In genomic region chr1:114756009-114756892, GRCh38 we compare ENCODE assay signal across 8 cellular contexts. TPM values are rescaled to one million over a fixed set of nuclear protein-coding genes. Genes with fewer than 3 reads are reported as not detected.
DNase-seq lines count a peak whose midpoint lies in the region; ATAC-seq, FAIRE-seq and TF ChIP-seq lines count a peak whose summit lies in the region.

No MANE protein-coding gene starts in this region.

- H2BK12ac ChIP-seq in H1 (ENCODE audit: low read depth, low read length), result no peak overlapping the region; the same call in 1 of the 2 replicates

- H3K79me2 ChIP-seq in MM.1S (ENCODE audit: low read length) (peaks cover 63% of the 10 kb centered on the region), H1 (ENCODE audit: control insufficient read depth in 1 of 2, insufficient read depth in 2 of 2, low read length in 2 of 2) (peaks cover 56 to 60% of the 10 kb centered on the region in 2 experiments)

- H2BK5ac ChIP-seq in H1 (ENCODE audit: low read depth, low read length), result peak overlapping the region; percentile 95; the same call in 1 of the 2 replicates

- no peak for TF ChIP-seq EP300 in H1 (IDR thresholded peaks at IDR 0.05; ENCODE audit: borderline replicate concordance in 1 of 2, low read depth in 2 of 2, low read length in 2 of 2)

- H2BK15ac ChIP-seq in H1 (ENCODE audit: low read length), result no peak overlapping the region

- no peaks in the 10 kb centered on the region for H3K9me2 ChIP-seq in MM.1S (replicated peaks; ENCODE audit: insufficient read depth, low read length)

- no peaks in the 10 kb centered on the region; the same call in 1 of the 2 replicates for H3K79me1 ChIP-seq in H1 (ENCODE audit: low read depth, low read length)

- H4K5ac ChIP-seq in H1 (ENCODE audit: insufficient read length, low read depth, low read length), result no peak overlapping the region

- no peak for FAIRE-seq in H1 (lab: Jason Lieb, UNC)

- H3K56ac ChIP-seq in H1 (replicated peaks; ENCODE audit: insufficient read length, low read depth, low read length), result peak overlapping the region; percentile 36

- POLR2A ChIA-PET in GM10248 (lab: Yijun Ruan, JAX) (no interaction called here), H1 (lab: Charles Lee; ENCODE audit: partially characterized antibody) (interaction anchor here (0.6 to 6.0 kb wide), 23 partner anchors 8 to 607 kb away, joined by 3 to 68 read pairs (median 5); partner anchors contain the start of genes NRAS and SIKE1)

- no peak overlapping the region for H3K14ac ChIP-seq in H1 (ENCODE audit: insufficient read length)

- H3K9me3 ChIP-seq in MM.1S (replicated peaks; ENCODE audit: insufficient read depth, low read length) (no peaks in the 10 kb centered on the region), H1 (ENCODE audit: insufficient read depth in 2 of 2, low read depth in 1 of 2, low read length in 1 of 2) (no peaks in the 10 kb centered on the region), neuron (ENCODE audit: low read length) (no peaks in the 10 kb centered on the region)

- no peaks in the 10 kb centered on the region for H3K36me3 ChIP-seq in MM.1S (replicated peaks; ENCODE audit: insufficient read depth, low read length)
- peaks cover 0 to 12% (median 2%) of the 10 kb centered on the region in 4 experiments; a peak in 2 of 8 replicates for H3K36me3 ChIP-seq in H1 (ENCODE audit: control insufficient read depth in 2 of 4, insufficient read depth in 4 of 4, low read length in 3 of 4)
- H3K36me3 ChIP-seq in neuron (ENCODE audit: insufficient read depth, low read length), result peaks cover 14% of the 10 kb centered on the region

- no peak overlapping the region for H4K8ac ChIP-seq in H1 (ENCODE audit: extremely low read depth, insufficient read depth, low read length)

- no peak overlapping the region for H2BK20ac ChIP-seq in H1 (ENCODE audit: low read length)

- no peaks in the 10 kb centered on the region for H3K27me3 ChIP-seq in MM.1S (replicated peaks; ENCODE audit: insufficient read depth, low read length)
- no peaks in the 10 kb centered on the region for H3K27me3 ChIP-seq in H1 (replicated peaks in 1 of 4; ENCODE audit: control insufficient read depth in 3 of 4, extremely low read depth in 1 of 4, insufficient read depth in 3 of 4, low read length in 3 of 4)
- H3K27me3 ChIP-seq in neuron (ENCODE audit: insufficient read depth, low read length), result no peaks in the 10 kb centered on the region

- peak overlapping the region; percentile 82 for H3K4me2 ChIP-seq in MM.1S (ENCODE audit: low read depth, low read length)
- peak overlapping the region; percentile 62 to 75 for H3K4me2 ChIP-seq in H1 (ENCODE audit: insufficient read depth in 1 of 2, low read depth in 2 of 2, low read length in 2 of 2)

- no peaks in the 10 kb centered on the region for H3K23me2 ChIP-seq in H1 (ENCODE audit: low read depth, low read length)

- TF ChIP-seq POLR2A in H1 (IDR thresholded peaks at IDR 0.05; ENCODE audit: control extremely low read depth in 1 of 2, low read depth in 2 of 2, low read length in 2 of 2), result no peak

- H4K91ac ChIP-seq in H1 (replicated peaks; ENCODE audit: insufficient read length, low read length), result no peak overlapping the region

- peak overlapping the region; percentile 99 for H3K4me3 ChIP-seq in MM.1S (ENCODE audit: low read length)
- H3K4me3 ChIP-seq in H1 (ENCODE audit: extremely low read depth in 1 of 4, insufficient read depth in 2 of 4, low read depth in 3 of 4, low read length in 4 of 4), result peak overlapping the region; percentile 87 to 100 (median 98)
- H3K4me3 ChIP-seq in neuron (ENCODE audit: low read length), result peak overlapping the region; percentile 80

- no peak overlapping the region for H3K4ac ChIP-seq in H1 (replicated peaks; ENCODE audit: insufficient read length, low read depth, low read length)

- TF ChIP-seq CTCF in GM10248 (IDR thresholded peaks at IDR 0.05; ENCODE audit: control extremely low read depth, extremely low read depth, low read depth, missing control alignments), result no peak
- TF ChIP-seq CTCF in MM.1S (IDR thresholded peaks at IDR 0.05; ENCODE audit: low read length), result no peak
- no peak for TF ChIP-seq CTCF in H1 (IDR thresholded peaks at IDR 0.05; ENCODE audit: control extremely low read depth in 1 of 3, insufficient read depth in 1 of 3, low read depth in 1 of 3, low read length in 3 of 3)

- H2BK120ac ChIP-seq in H1 (replicated peaks; ENCODE audit: low read depth, low read length), result no peak overlapping the region

- H4K20me1 ChIP-seq in MM.1S (ENCODE audit: insufficient read depth, low read length), result peaks cover 33% of the 10 kb centered on the region
- peaks cover 23 to 26% of the 10 kb centered on the region in 2 experiments for H4K20me1 ChIP-seq in H1 (replicated peaks in 1 of 2; ENCODE audit: control insufficient read depth in 1 of 2, insufficient read depth in 2 of 2, low read length in 2 of 2)

- no peak overlapping the region for H2AK5ac ChIP-seq in H1 (ENCODE audit: low read depth, low read length)

- no peak overlapping the region for H3K23ac ChIP-seq in H1 (ENCODE audit: insufficient read length)

- peaks cover 19% of the 10 kb centered on the region for H3F3A ChIP-seq in MM.1S (ENCODE audit: insufficient read depth, low read length)

- H2AFZ ChIP-seq in MM.1S (ENCODE audit: low read length) (no peak overlapping the region), H1 (ENCODE audit: low read length) (no peak overlapping the region), neuron (ENCODE audit: low read depth, low read length) (no peak overlapping the region)

- ATAC-seq in GM21576 (IDR thresholded peaks at IDR 0.05; ENCODE audit: unreplicated experiment) (peak; percentile 45), HG03159 (IDR thresholded peaks at IDR 0.05; ENCODE audit: unreplicated experiment) (no peak)

- no peak overlapping the region for H3K18ac ChIP-seq in H1 (ENCODE audit: extremely low read depth, low read length)

- peak overlapping the region; percentile 99 for H3K9ac ChIP-seq in MM.1S (ENCODE audit: low read length)
- peak overlapping the region; percentile 83 to 100 (median 100) for H3K9ac ChIP-seq in H1 (replicated peaks in 1 of 4; ENCODE audit: extremely low read depth in 1 of 4, low read depth in 3 of 4, low read length in 3 of 4)

- peak; percentile 61 for DNase-seq in GM10248 (ENCODE audit: extremely low spot score)
- DNase-seq in MM.1S, result peak; percentile 79
- DNase-seq in H1 (ENCODE audit: low read depth in 1 of 2, low spot score in 2 of 2), result no peak
- no peak for DNase-seq in NCI-H748 treated with DMSO at 0.1 percent for 48 hours (lab: John Stamatoyannopoulos, UW)
- no peak for DNase-seq in epidermal melanocyte (ENCODE audit: insufficient read length, low spot score)

- CTCF ChIA-PET in GM10248 (lab: Yijun Ruan, JAX), result interaction anchor here (0.9 to 1.4 kb wide), 4 partner anchors 9 to 411 kb away, joined by 3 read pairs; no protein-coding TSS in a partner anchor
- CTCF ChIA-PET in H1 (lab: Charles Lee; ENCODE audit: partially characterized antibody), result interaction anchor here (0.6 to 1.9 kb wide), 3 partner anchors 8 to 321 kb away, joined by 3 to 5 read pairs (median 4); no protein-coding TSS in a partner anchor

- TF ChIP-seq RAD21 in H1 (IDR thresholded peaks at IDR 0.05 in 1 of 2, conservative IDR thresholded peaks at IDR 0.05 in 1 of 2; ENCODE audit: low read depth in 2 of 2, low read length in 2 of 2), result no peak

- H3K27ac ChIP-seq in MM.1S (ENCODE audit: low read length) (peak overlapping the region; percentile 92), H1 (ENCODE audit: low read depth, low read length) (peak overlapping the region; percentile 100)

- WGBS in H1 (ENCODE audit: extremely low coverage in 1 of 2, insufficient coverage in 1 of 2, insufficient read length in 1 of 2, insufficient replicate concordance in 2 of 2, low coverage in 1 of 2, low lambda C conversion rate in 2 of 2, missing lambda C conversion rate in 1 of 2), 2 experiments, result 46% methylated on average over 14 of the region's 14 CpGs; no CpG with 5 or more reads in 1 of the 2 experiments

- H3K4me1 ChIP-seq in MM.1S (ENCODE audit: low read length), result peaks cover 30% of the 10 kb centered on the region; the same call in 1 of the 2 replicates
- peaks cover 0 to 16% (median 3%) of the 10 kb centered on the region in 4 experiments; a peak in 2 of 7 replicates for H3K4me1 ChIP-seq in H1 (replicated peaks in 1 of 4; ENCODE audit: control insufficient read depth in 3 of 4, insufficient read depth in 4 of 4, low read length in 3 of 4)
- H3K4me1 ChIP-seq in neuron (ENCODE audit: insufficient read depth, low read length), result peaks cover 19% of the 10 kb centered on the region

TF ChIP-seq in H1, 55 proteins besides CTCF, POLR2A, EP300 and RAD21 (continues in another document):
- TF ChIP-seq GTF2F1 (IDR thresholded peaks at IDR 0.05; ENCODE audit: borderline replicate concordance, low read depth, low read length), result no peak

RNA-seq across cellular contexts. Expression of gene CSDE1, which starts 1.5 kb away (rescaled TPM):
- 635 and 641 TPM in 2 replicates for total RNA-seq in H1 (2021; fragmentation: NEBNext Ultra II Directional; extraction: Animal tissue kit (Norgen Biotek cat#: 25700))
- polyA plus RNA-seq in H1 (2011; rRNA removed), result 96.7 and 149 TPM in 2 replicates
- 223 TPM for polyA plus RNA-seq in H1 (2011; cell fraction: cytosol; rRNA removed)
- 190 TPM for polyA plus RNA-seq in H1 (2011; cell fraction: nucleus; rRNA removed)
- polyA plus RNA-seq in H1 (2012, experiment 1 of 2), result 373 to 760 TPM (median 391 TPM) in 4 replicates
- 23.0 TPM for polyA plus RNA-seq in H1 (2012, experiment 2 of 2)
- 432 TPM for polyA plus RNA-seq in H1 (2013, experiment 1 of 2)
- polyA plus RNA-seq in H1 (2013, experiment 2 of 2), result 434 TPM
- 508 and 810 TPM in 2 replicates for polyA minus RNA-seq in H1 (2011; rRNA and poly(A)+ RNA removed)
- 205 TPM for polyA minus RNA-seq in H1 (2011; cell fraction: cytosol; rRNA and poly(A)+ RNA removed)
- 407 TPM for polyA minus RNA-seq in H1 (2011; cell fraction: nucleus; rRNA and poly(A)+ RNA removed)

RNA-seq across cellular contexts. Expression of gene SIKE1, which starts 24.2 kb away (rescaled TPM):
- 73.2 and 79.9 TPM in 2 replicates for total RNA-seq in H1 (2021; fragmentation: NEBNext Ultra II Directional; extraction: Animal tissue kit (Norgen Biotek cat#: 25700))
- 20.5 and 30.3 TPM in 2 replicates for polyA plus RNA-seq in H1 (2011; rRNA removed)
- polyA plus RNA-seq in H1 (2011; cell fraction: cytosol; rRNA removed), result 33.0 TPM
- 73.4 TPM for polyA plus RNA-seq in H1 (2011; cell fraction: nucleus; rRNA removed)
- polyA plus RNA-seq in H1 (2012, experiment 1 of 2), result 46.4 to 72.4 TPM (median 51.0 TPM) in 4 replicates
- 12.7 TPM for polyA plus RNA-seq in H1 (2012, experiment 2 of 2)
- 43.9 TPM for polyA plus RNA-seq in H1 (2013, experiment 1 of 2)
- polyA plus RNA-seq in H1 (2013, experiment 2 of 2), result 38.8 TPM
- 44.2 and 88.0 TPM in 2 replicates for polyA minus RNA-seq in H1 (2011; rRNA and poly(A)+ RNA removed)
- polyA minus RNA-seq in H1 (2011; cell fraction: cytosol; rRNA and poly(A)+ RNA removed), result 26.1 TPM
- polyA minus RNA-seq in H1 (2011; cell fraction: nucleus; rRNA and poly(A)+ RNA removed), result 99.6 TPM

RNA-seq across cellular contexts. Expression of gene NRAS, which starts 39.7 kb away (rescaled TPM):
- total RNA-seq in H1 (2021; fragmentation: NEBNext Ultra II Directional; extraction: Animal tissue kit (Norgen Biotek cat#: 25700)), result 63.2 and 65.1 TPM in 2 replicates
- polyA plus RNA-seq in H1 (2011; rRNA removed), result 13.8 and 24.5 TPM in 2 replicates
- 27.9 TPM for polyA plus RNA-seq in H1 (2011; cell fraction: cytosol; rRNA removed)
- 10.1 TPM for polyA plus RNA-seq in H1 (2011; cell fraction: nucleus; rRNA removed)
- polyA plus RNA-seq in H1 (2012, experiment 1 of 2), result 22.0 to 38.8 TPM (median 26.4 TPM) in 4 replicates
- 4.6 TPM for polyA plus RNA-seq in H1 (2012, experiment 2 of 2)
- 49.8 TPM for polyA plus RNA-seq in H1 (2013, experiment 1 of 2)
- polyA plus RNA-seq in H1 (2013, experiment 2 of 2), result 49.3 TPM
- polyA minus RNA-seq in H1 (2011; rRNA and poly(A)+ RNA removed), result 56.0 and 80.7 TPM in 2 replicates
- 28.6 TPM for polyA minus RNA-seq in H1 (2011; cell fraction: cytosol; rRNA and poly(A)+ RNA removed)
- 40.2 TPM for polyA minus RNA-seq in H1 (2011; cell fraction: nucleus; rRNA and poly(A)+ RNA removed)

Comparison
In these comparisons a context has a peak if more than half of its experiments do, and no peak if none do; other contexts are left out.
1. DNase-seq: peak in GM10248 (single experiment) and MM.1S (single experiment); none in H1 (0 of 2), NCI-H748 treated with DMSO at 0.1 percent for 48 hours (single experiment) and epidermal melanocyte (single experiment).
2. Peak in every context shown above with its lines, with median percentiles within 50 percentile points of each other: H3K4me3 ChIP-seq.